Comparison of ENCODE assay signal across 19 cellular contexts in genomic region chr17:61462734-61463067, GRCh38. TPM values are rescaled to one million over a fixed set of nuclear protein-coding genes. Genes with fewer than 3 reads are reported as not detected.
DNase-seq lines count a peak whose midpoint lies in the region; ATAC-seq and FAIRE-seq lines count a peak whose summit lies in the region.
"Had no signal": no experiment of that assay in that cellular context is flagged by ENCODE, and none has a peak within 500 bp of the region (broad histone marks: within the 10 kb centered on the region; RNA-seq: fewer than 3 reads in every experiment).

No MANE protein-coding gene starts in this region.

- peak overlapping the region; percentile 41 for H3K4me3 Mint-ChIP-seq in stimulated activated naive CD8-positive, alpha-beta T cell treated with anti-CD3 and anti-CD28 coated beads, Interleukin-15, Interleukin-2, amounts not matched to agents 100 ng/mL and 50 ng/mL, for 24 hours
- peak overlapping the region; percentile 5 for H3K4me3 Mint-ChIP-seq in activated naive CD8-positive, alpha-beta T cell treated with anti-CD3 and anti-CD28 coated beads, Interleukin-2, amount 50 U/mL, for 24 hours
- peak overlapping the region in 8 of 10 donors; percentile 9 to 73 (median 46) for H3K4me3 Mint-ChIP-seq in naive thymus-derived CD8-positive, alpha-beta T cell

- no peak for ATAC-seq in stimulated activated naive CD8-positive, alpha-beta T cell treated with anti-CD3 and anti-CD28 coated beads, Interleukin-15, Interleukin-2, amounts not matched to agents 100 U/mL and 50 U/mL, for 24 hours
- ATAC-seq in activated naive CD8-positive, alpha-beta T cell treated with anti-CD3 and anti-CD28 coated beads, Interleukin-2, amount 50 U/mL, for 24 hours = no peak
- ATAC-seq in naive thymus-derived CD8-positive, alpha-beta T cell = peak in 1 of 2 donors; percentile 35
- ATAC-seq in GM18867 (IDR thresholded peaks at IDR 0.05; ENCODE audit: unreplicated experiment) = no peak
- ATAC-seq: psoas muscle had no signal

- peak; percentile 75 for FAIRE-seq in urothelium cell line (lab: Jason Lieb, UNC)
- FAIRE-seq: H54 had no signal

- H3K4me1 Mint-ChIP-seq in stimulated activated naive CD8-positive, alpha-beta T cell treated with anti-CD3 and anti-CD28 coated beads, Interleukin-15, Interleukin-2, amounts not matched to agents 100 ng/mL and 50 ng/mL, for 24 hours (ENCODE audit: low read depth) = peaks cover 11% of the 10 kb centered on the region
- H3K4me1 Mint-ChIP-seq in activated naive CD8-positive, alpha-beta T cell treated with anti-CD3 and anti-CD28 coated beads, Interleukin-2, amount 50 U/mL, for 24 hours = peaks cover 5% of the 10 kb centered on the region
- H3K4me1 Mint-ChIP-seq in naive thymus-derived CD8-positive, alpha-beta T cell = peaks cover 16 to 36% (median 32%) of the 10 kb centered on the region in 4 donors

- peaks cover 54% of the 10 kb centered on the region for H3K27me3 Mint-ChIP-seq in stimulated activated naive CD8-positive, alpha-beta T cell treated with anti-CD3 and anti-CD28 coated beads, Interleukin-15, Interleukin-2, amounts not matched to agents 100 ng/mL and 50 ng/mL, for 24 hours
- H3K27me3 Mint-ChIP-seq in activated naive CD8-positive, alpha-beta T cell treated with anti-CD3 and anti-CD28 coated beads, Interleukin-2, amount 50 U/mL, for 24 hours = peaks cover 61% of the 10 kb centered on the region
- peaks cover 42 to 92% (median 69%) of the 10 kb centered on the region in 5 donors for H3K27me3 Mint-ChIP-seq in naive thymus-derived CD8-positive, alpha-beta T cell

- no peak overlapping the region for H3K27ac Mint-ChIP-seq in stimulated activated naive CD8-positive, alpha-beta T cell treated with anti-CD3 and anti-CD28 coated beads, Interleukin-15, Interleukin-2, amounts not matched to agents 100 ng/mL and 50 ng/mL, for 24 hours
- no peak overlapping the region for H3K27ac Mint-ChIP-seq in activated naive CD8-positive, alpha-beta T cell treated with anti-CD3 and anti-CD28 coated beads, Interleukin-2, amount 50 U/mL, for 24 hours
- H3K27ac Mint-ChIP-seq in naive thymus-derived CD8-positive, alpha-beta T cell = no peak overlapping the region

- no peaks in the 10 kb centered on the region for H3K9me3 Mint-ChIP-seq in stimulated activated naive CD8-positive, alpha-beta T cell treated with anti-CD3 and anti-CD28 coated beads, Interleukin-15, Interleukin-2, amounts not matched to agents 100 ng/mL and 50 ng/mL, for 24 hours
- H3K9me3 Mint-ChIP-seq in activated naive CD8-positive, alpha-beta T cell treated with anti-CD3 and anti-CD28 coated beads, Interleukin-2, amount 50 U/mL, for 24 hours = no peaks in the 10 kb centered on the region
- H3K9me3 Mint-ChIP-seq in naive thymus-derived CD8-positive, alpha-beta T cell = no peaks in the 10 kb centered on the region

- no peak for DNase-seq in stimulated activated naive CD8-positive, alpha-beta T cell treated with anti-CD3 and anti-CD28 coated beads, Interleukin-15, Interleukin-2, amounts not matched to agents 100 U/mL and 50 U/mL, for 24 hours
- no peak for DNase-seq in activated naive CD8-positive, alpha-beta T cell treated with anti-CD3 and anti-CD28 coated beads, Interleukin-2, amount 50 U/mL, for 24 hours
- DNase-seq in naive thymus-derived CD8-positive, alpha-beta T cell = peak in 1 of 10 donors; percentile 51
- DNase-seq in urothelium cell line (ENCODE audit: low spot score) (no peak), COLO668 (lab: John Stamatoyannopoulos, UW; ENCODE audit: unreplicated experiment) (no peak), dedifferentiated amniotic fluid mesenchymal stem cell (ENCODE audit: extremely low spot score) (no peak)
- DNase-seq: activated naive CD4-positive, alpha-beta T cell; AML-193; hippocampal formation; left colon; MV-4-11; NCI-H2081 treated with DMSO at 0.1 percent for 48 hours; NCI-H82; RPMI8226; WERI-Rb-1 had no signal

- no peaks in the 10 kb centered on the region for H3K36me3 Mint-ChIP-seq in stimulated activated naive CD8-positive, alpha-beta T cell treated with anti-CD3 and anti-CD28 coated beads, Interleukin-15, Interleukin-2, amounts not matched to agents 100 ng/mL and 50 ng/mL, for 24 hours (ENCODE audit: low read depth)
- no peaks in the 10 kb centered on the region for H3K36me3 Mint-ChIP-seq in activated naive CD8-positive, alpha-beta T cell treated with anti-CD3 and anti-CD28 coated beads, Interleukin-2, amount 50 U/mL, for 24 hours (ENCODE audit: low read depth)
- no peaks in the 10 kb centered on the region for H3K36me3 Mint-ChIP-seq in naive thymus-derived CD8-positive, alpha-beta T cell

- POLR2A ChIA-PET in naive thymus-derived CD8-positive, alpha-beta T cell (lab: Charles Lee) = no interaction called here

RNA-seq across cellular contexts. Expression of gene TBX4, which starts 10.5 kb away (rescaled TPM):
- total RNA-seq in naive thymus-derived CD8-positive, alpha-beta T cell = not detected
- polyA plus RNA-seq in naive thymus-derived CD8-positive, alpha-beta T cell = not detected
- total RNA-seq: left colon had no signal
- polyA plus RNA-seq: psoas muscle had no signal
